ENCODE assay signal across 1 cellular context in the genomic region with DNA sequence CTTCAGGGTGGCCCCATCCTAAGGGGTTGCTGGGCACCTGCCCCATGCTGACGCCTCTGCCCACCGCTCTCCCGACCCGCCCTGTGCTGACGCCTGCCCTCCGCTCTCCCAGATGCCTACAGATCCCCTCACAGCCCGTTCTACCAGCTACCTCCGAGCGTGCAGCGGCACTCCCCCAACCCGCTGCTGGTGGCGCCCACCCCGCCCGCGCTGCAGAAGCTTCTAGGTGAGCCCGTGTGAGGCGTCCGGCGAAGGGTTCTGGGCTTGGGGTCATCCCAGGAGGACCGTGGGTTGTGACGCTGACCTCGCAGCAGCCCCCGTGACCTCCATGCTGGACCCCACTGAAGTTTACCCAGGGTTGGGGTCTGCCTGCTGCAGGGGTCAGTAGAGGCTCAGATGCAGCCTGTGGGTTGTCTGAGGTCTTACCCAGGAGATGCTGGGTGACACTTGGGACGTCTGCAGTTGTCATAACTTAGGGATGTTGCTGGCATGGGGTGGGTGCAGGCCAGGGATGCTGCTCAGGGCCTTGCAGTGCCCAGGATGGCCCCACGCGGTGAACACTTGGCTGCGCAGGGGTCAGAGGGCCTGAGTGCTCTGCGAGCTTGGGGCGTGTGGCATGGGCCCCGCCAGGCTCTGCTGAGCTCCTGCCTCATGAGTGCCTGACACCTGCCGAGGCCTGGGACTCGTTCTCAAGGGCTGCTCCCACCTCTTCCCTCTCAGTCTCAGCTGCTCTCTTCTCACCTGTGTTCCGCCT.
TF ChIP-seq lines count a peak whose summit lies in the region.

No MANE protein-coding gene starts in this region.

TF ChIP-seq in WTC11, 78 proteins besides CTCF, POLR2A, EP300 and RAD21 (continued from another document):
- TF ChIP-seq, protein P1, sequence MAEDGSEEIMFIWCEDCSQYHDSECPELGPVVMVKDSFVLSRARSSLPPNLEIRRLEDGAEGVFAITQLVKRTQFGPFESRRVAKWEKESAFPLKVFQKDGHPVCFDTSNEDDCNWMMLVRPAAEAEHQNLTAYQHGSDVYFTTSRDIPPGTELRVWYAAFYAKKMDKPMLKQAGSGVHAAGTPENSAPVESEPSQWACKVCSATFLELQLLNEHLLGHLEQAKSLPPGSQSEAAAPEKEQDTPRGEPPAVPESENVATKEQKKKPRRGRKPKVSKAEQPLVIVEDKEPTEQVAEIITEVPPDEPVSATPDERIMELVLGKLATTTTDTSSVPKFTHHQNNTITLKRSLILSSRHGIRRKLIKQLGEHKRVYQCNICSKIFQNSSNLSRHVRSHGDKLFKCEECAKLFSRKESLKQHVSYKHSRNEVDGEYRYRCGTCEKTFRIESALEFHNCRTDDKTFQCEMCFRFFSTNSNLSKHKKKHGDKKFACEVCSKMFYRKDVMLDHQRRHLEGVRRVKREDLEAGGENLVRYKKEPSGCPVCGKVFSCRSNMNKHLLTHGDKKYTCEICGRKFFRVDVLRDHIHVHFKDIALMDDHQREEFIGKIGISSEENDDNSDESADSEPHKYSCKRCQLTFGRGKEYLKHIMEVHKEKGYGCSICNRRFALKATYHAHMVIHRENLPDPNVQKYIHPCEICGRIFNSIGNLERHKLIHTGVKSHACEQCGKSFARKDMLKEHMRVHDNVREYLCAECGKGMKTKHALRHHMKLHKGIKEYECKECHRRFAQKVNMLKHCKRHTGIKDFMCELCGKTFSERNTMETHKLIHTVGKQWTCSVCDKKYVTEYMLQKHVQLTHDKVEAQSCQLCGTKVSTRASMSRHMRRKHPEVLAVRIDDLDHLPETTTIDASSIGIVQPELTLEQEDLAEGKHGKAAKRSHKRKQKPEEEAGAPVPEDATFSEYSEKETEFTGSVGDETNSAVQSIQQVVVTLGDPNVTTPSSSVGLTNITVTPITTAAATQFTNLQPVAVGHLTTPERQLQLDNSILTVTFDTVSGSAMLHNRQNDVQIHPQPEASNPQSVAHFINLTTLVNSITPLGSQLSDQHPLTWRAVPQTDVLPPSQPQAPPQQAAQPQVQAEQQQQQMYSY (CRISPR knock-in tag; IDR thresholded peaks at IDR 0.05) = no peak
- TF ChIP-seq TEAD4 (CRISPR knock-in tag; IDR thresholded peaks at IDR 0.05) (no peak), ZNF416 (CRISPR knock-in tag; IDR thresholded peaks at IDR 0.05) (no peak)
